ENCODE assay signal across 19 cellular contexts in the genomic region with DNA sequence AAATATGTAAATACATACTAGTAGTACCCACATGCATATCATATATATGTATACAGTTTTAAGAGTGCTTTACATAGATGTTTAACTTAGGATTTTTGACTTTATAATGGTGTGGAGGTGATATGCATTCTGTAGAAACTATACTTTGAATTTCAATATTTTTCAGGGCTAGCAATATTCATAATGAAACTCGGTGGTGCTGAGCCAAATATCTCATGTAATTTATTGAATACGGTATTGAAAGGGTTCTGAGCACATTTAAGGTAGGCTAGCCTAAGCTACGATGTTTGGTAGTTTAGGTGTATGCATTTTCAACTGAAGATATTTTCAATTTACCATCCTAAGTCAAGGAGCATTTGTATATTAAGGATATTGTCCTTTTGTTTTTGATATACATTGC. TPM values are rescaled to one million over a fixed set of nuclear protein-coding genes. Genes with fewer than 3 reads are reported as not detected.
DNase-seq lines count a peak whose midpoint lies in the region; ATAC-seq lines count a peak whose summit lies in the region.
"Had no signal": no experiment of that assay in that cellular context is flagged by ENCODE, and none has a peak within 500 bp of the region (broad histone marks: within the 10 kb centered on the region; RNA-seq: fewer than 3 reads in every experiment).

No MANE protein-coding gene starts in this region.

- H3K27ac Mint-ChIP-seq in activated T-cell treated with anti-CD3 and anti-CD28 coated beads, Interleukin-2, amount 50 U/mL, for 24 hours = peak overlapping the region; percentile 44
- H3K27ac Mint-ChIP-seq in IgD-negative memory B cell = peak overlapping the region; percentile 89 to 99 (median 97)
- peak overlapping the region; percentile 99 for H3K27ac Mint-ChIP-seq in central memory CD8-positive, alpha-beta T cell (ENCODE audit: low read depth)
- peak overlapping the region; percentile 99 for H3K27ac Mint-ChIP-seq in stimulated activated memory B cell treated with anti-CD40 and anti-IgM and Interleukin-4, amounts not matched to agents 10 μg/mL and 1 μg/mL and 100 μg/mL, for 72 hours

- no peak overlapping the region for H3K4ac ChIP-seq in neuronal stem cell (ENCODE audit: low read length)

- no peak for ATAC-seq in central memory CD8-positive, alpha-beta T cell (replicated peaks; ENCODE audit: extremely low read depth, poor library complexity, severe bottlenecking)
- no peak for ATAC-seq in stimulated activated memory B cell treated with anti-CD40 and anti-IgM and Interleukin-4, amounts not matched to agents 10 μg/mL and 1 μg/mL and 100 μg/mL, for 72 hours
- no peak for ATAC-seq in HG02763 (IDR thresholded peaks at IDR 0.05; ENCODE audit: unreplicated experiment)

- H4K8ac ChIP-seq in neuronal stem cell (ENCODE audit: low read depth, low read length) = no peak overlapping the region

- no peak for DNase-seq in activated T-cell treated with anti-CD3 and anti-CD28 coated beads, Interleukin-2, amount 50 U/mL, for 24 hours
- no peak for DNase-seq in activated T-cell treated with anti-CD3 and anti-CD28 coated beads, Interleukin-2, amount 50 U/mL, for 1 hour
- no peak for DNase-seq in central memory CD8-positive, alpha-beta T cell (ENCODE audit: low spot score in 2 of 2)
- no peak for DNase-seq in neuronal stem cell (ENCODE audit: low spot score)
- no peak for DNase-seq in hepatic stellate cell (ENCODE audit: low spot score)
- DNase-seq: activated CD4-positive, alpha-beta T cell treated with anti-CD3 and anti-CD28 coated beads, Interleukin-2, amount 10 ng/mL, durations not matched to agents 7 days and 5 days; activated effector memory CD4-positive, alpha-beta T cell treated with Interleukin-2 at 50 U/mL for 16 hours; cortex of kidney; mesenchymal stem cell; NCI-H1105; SHP77; stimulated activated CD4-positive, alpha-beta T cell treated with anti-CD3 and anti-CD28 coated beads, Interleukin-1b, Interleukin-23, amount 100 ng/mL, for 48 hours had no signal

- H3K18ac ChIP-seq in neuronal stem cell (ENCODE audit: low read length) = no peak overlapping the region

- no peak overlapping the region for H3K14ac ChIP-seq in neuronal stem cell (ENCODE audit: low read length)

- H3K9me3 Mint-ChIP-seq in activated T-cell treated with anti-CD3 and anti-CD28 coated beads, Interleukin-2, amount 50 U/mL, for 24 hours = no peaks in the 10 kb centered on the region
- no peaks in the 10 kb centered on the region for H3K9me3 Mint-ChIP-seq in IgD-negative memory B cell
- H3K9me3 Mint-ChIP-seq in central memory CD8-positive, alpha-beta T cell = no peaks in the 10 kb centered on the region
- no peaks in the 10 kb centered on the region for H3K9me3 Mint-ChIP-seq in stimulated activated memory B cell treated with anti-CD40 and anti-IgM and Interleukin-4, amounts not matched to agents 10 μg/mL and 1 μg/mL and 100 μg/mL, for 72 hours
- H3K9me3 Mint-ChIP-seq: activated CD4-positive, alpha-beta T cell treated with anti-CD3 and anti-CD28 coated beads, Interleukin-2, amount 10 ng/mL, durations not matched to agents 7 days and 5 days had no signal

- peaks cover 0 to 4% of the 10 kb centered on the region in 2 donors for H3K4me1 ChIP-seq in neuronal stem cell (ENCODE audit: control insufficient read depth in 2 of 2, insufficient read depth in 1 of 2, low read depth in 1 of 2, low read length in 2 of 2)

- H4K91ac ChIP-seq in neuronal stem cell (ENCODE audit: low read depth, low read length, poor library complexity) = no peak overlapping the region

- H3K27ac ChIP-seq in neuronal stem cell (replicated peaks; ENCODE audit: low read length) = no peak overlapping the region
- H3K27ac ChIP-seq: A549, right atrium auricular region had no signal

- H2BK120ac ChIP-seq in neuronal stem cell (ENCODE audit: low read depth, low read length) = no peak overlapping the region

- no peak overlapping the region for H2BK15ac ChIP-seq in neuronal stem cell (ENCODE audit: low read length)

- H3K9me3 ChIP-seq in neuronal stem cell (replicated peaks in 1 of 2; ENCODE audit: control insufficient read depth in 2 of 2, insufficient read depth in 1 of 2, low read depth in 1 of 2, low read length in 2 of 2) = no peaks in the 10 kb centered on the region
- H3K9me3 ChIP-seq: A549, neutrophil, right atrium auricular region had no signal

- H3K4me3 ChIP-seq in neuronal stem cell (ENCODE audit: low read length in 2 of 2) = no peak overlapping the region
- H3K4me3 ChIP-seq: A549, K562, right atrium auricular region had no signal

- no peak overlapping the region for H2BK5ac ChIP-seq in neuronal stem cell (ENCODE audit: low read length)

- H3K79me1 ChIP-seq in neuronal stem cell (ENCODE audit: low read depth, low read length) = no peaks in the 10 kb centered on the region

- H2BK12ac ChIP-seq in neuronal stem cell (ENCODE audit: low read length) = no peak overlapping the region

- no peaks in the 10 kb centered on the region for H3K36me3 ChIP-seq in neuronal stem cell (replicated peaks in 1 of 2; ENCODE audit: control insufficient read depth in 2 of 2, insufficient read depth in 2 of 2, low read length in 2 of 2)
- H3K36me3 ChIP-seq: neutrophil, right atrium auricular region had no signal

- H3K36me3 Mint-ChIP-seq in activated T-cell treated with anti-CD3 and anti-CD28 coated beads, Interleukin-2, amount 50 U/mL, for 24 hours (ENCODE audit: low read depth) = peaks cover 8% of the 10 kb centered on the region
- H3K36me3 Mint-ChIP-seq in IgD-negative memory B cell = peaks cover 2% of the 10 kb centered on the region
- peaks cover 3% of the 10 kb centered on the region for H3K36me3 Mint-ChIP-seq in central memory CD8-positive, alpha-beta T cell (ENCODE audit: insufficient read depth)
- peaks cover 10% of the 10 kb centered on the region for H3K36me3 Mint-ChIP-seq in stimulated activated memory B cell treated with anti-CD40 and anti-IgM and Interleukin-4, amounts not matched to agents 10 μg/mL and 1 μg/mL and 100 μg/mL, for 72 hours

- peaks cover 76% of the 10 kb centered on the region for H3K4me1 Mint-ChIP-seq in activated T-cell treated with anti-CD3 and anti-CD28 coated beads, Interleukin-2, amount 50 U/mL, for 24 hours (ENCODE audit: low read depth)
- peaks cover 52 to 64% (median 64%) of the 10 kb centered on the region in 3 donors for H3K4me1 Mint-ChIP-seq in IgD-negative memory B cell
- H3K4me1 Mint-ChIP-seq in central memory CD8-positive, alpha-beta T cell = peaks cover 70% of the 10 kb centered on the region
- peaks cover 67% of the 10 kb centered on the region for H3K4me1 Mint-ChIP-seq in stimulated activated memory B cell treated with anti-CD40 and anti-IgM and Interleukin-4, amounts not matched to agents 10 μg/mL and 1 μg/mL and 100 μg/mL, for 72 hours

- H3K27me3 Mint-ChIP-seq in activated T-cell treated with anti-CD3 and anti-CD28 coated beads, Interleukin-2, amount 50 U/mL, for 24 hours = no peaks in the 10 kb centered on the region
- no peaks in the 10 kb centered on the region for H3K27me3 Mint-ChIP-seq in IgD-negative memory B cell
- no peaks in the 10 kb centered on the region for H3K27me3 Mint-ChIP-seq in central memory CD8-positive, alpha-beta T cell
- H3K27me3 Mint-ChIP-seq in stimulated activated memory B cell treated with anti-CD40 and anti-IgM and Interleukin-4, amounts not matched to agents 10 μg/mL and 1 μg/mL and 100 μg/mL, for 72 hours = no peaks in the 10 kb centered on the region
- H3K27me3 Mint-ChIP-seq: activated CD4-positive, alpha-beta T cell treated with anti-CD3 and anti-CD28 coated beads, Interleukin-2, amount 10 ng/mL, durations not matched to agents 7 days and 5 days had no signal

- H3K23ac ChIP-seq in neuronal stem cell (ENCODE audit: low read depth, low read length, poor library complexity) = no peak overlapping the region

- H3K4me3 Mint-ChIP-seq in activated T-cell treated with anti-CD3 and anti-CD28 coated beads, Interleukin-2, amount 50 U/mL, for 24 hours = peak overlapping the region; percentile 19
- peak overlapping the region; percentile 35 to 93 (median 88) for H3K4me3 Mint-ChIP-seq in IgD-negative memory B cell
- peak overlapping the region; percentile 77 for H3K4me3 Mint-ChIP-seq in central memory CD8-positive, alpha-beta T cell
- H3K4me3 Mint-ChIP-seq in stimulated activated memory B cell treated with anti-CD40 and anti-IgM and Interleukin-4, amounts not matched to agents 10 μg/mL and 1 μg/mL and 100 μg/mL, for 72 hours = peak overlapping the region; percentile 4

- no peak overlapping the region for H2AK5ac ChIP-seq in neuronal stem cell (ENCODE audit: low read depth, low read length)

- no CpG with 5 or more reads among the region's 3 CpGs for WGBS in neuronal stem cell (ENCODE audit: extremely low coverage in 2 of 2, insufficient read length in 2 of 2, insufficient replicate concordance in 1 of 2), 2 donors

- no peak overlapping the region for H2AFZ ChIP-seq in neuronal stem cell (ENCODE audit: low read length)

- H3K27me3 ChIP-seq in neuronal stem cell (ENCODE audit: control insufficient read depth in 3 of 3, insufficient read depth in 3 of 3, low read depth in 1 of 3, low read length in 3 of 3) = no peaks in the 10 kb centered on the region
- H3K27me3 ChIP-seq: neutrophil, right atrium auricular region had no signal

- H3K4me2 ChIP-seq in neuronal stem cell (ENCODE audit: insufficient read depth, low read length, poor library complexity, severe bottlenecking) = no peak overlapping the region
- H3K4me2 ChIP-seq: A549 had no signal

- H3K9ac ChIP-seq in neuronal stem cell (ENCODE audit: low read depth, low read length, poor library complexity) = no peak overlapping the region

RNA-seq across cellular contexts. Expression of a gene that starts 36.0 kb away (rescaled TPM):
- 1.9 TPM for polyA plus RNA-seq in IgD-negative memory B cell
- polyA plus RNA-seq in neuronal stem cell (2013, experiment 1 of 2) = 7.5 TPM
- polyA plus RNA-seq in neuronal stem cell (2013, experiment 2 of 2) = 7.6 TPM

Comparison
In these comparisons a context has a peak if more than half of its experiments do, and no peak if none do; other contexts are left out.
1. H3K27ac Mint-ChIP-seq: peak in every context shown above with its lines; median percentile 99 in central memory CD8-positive, alpha-beta T cell; 99 in stimulated activated memory B cell treated with anti-CD40 and anti-IgM and Interleukin-4, amounts not matched to agents 10 μg/mL and 1 μg/mL and 100 μg/mL, for 72 hours; 97 in IgD-negative memory B cell; 44 in activated T-cell treated with anti-CD3 and anti-CD28 coated beads, Interleukin-2, amount 50 U/mL, for 24 hours.
2. H3K4me3 Mint-ChIP-seq: peak in every context shown above with its lines; median percentile 88 in IgD-negative memory B cell; 77 in central memory CD8-positive, alpha-beta T cell; 19 in activated T-cell treated with anti-CD3 and anti-CD28 coated beads, Interleukin-2, amount 50 U/mL, for 24 hours; 4 in stimulated activated memory B cell treated with anti-CD40 and anti-IgM and Interleukin-4, amounts not matched to agents 10 μg/mL and 1 μg/mL and 100 μg/mL, for 72 hours.